18 cellular contexts compared by ENCODE assay signal in the genomic region with DNA sequence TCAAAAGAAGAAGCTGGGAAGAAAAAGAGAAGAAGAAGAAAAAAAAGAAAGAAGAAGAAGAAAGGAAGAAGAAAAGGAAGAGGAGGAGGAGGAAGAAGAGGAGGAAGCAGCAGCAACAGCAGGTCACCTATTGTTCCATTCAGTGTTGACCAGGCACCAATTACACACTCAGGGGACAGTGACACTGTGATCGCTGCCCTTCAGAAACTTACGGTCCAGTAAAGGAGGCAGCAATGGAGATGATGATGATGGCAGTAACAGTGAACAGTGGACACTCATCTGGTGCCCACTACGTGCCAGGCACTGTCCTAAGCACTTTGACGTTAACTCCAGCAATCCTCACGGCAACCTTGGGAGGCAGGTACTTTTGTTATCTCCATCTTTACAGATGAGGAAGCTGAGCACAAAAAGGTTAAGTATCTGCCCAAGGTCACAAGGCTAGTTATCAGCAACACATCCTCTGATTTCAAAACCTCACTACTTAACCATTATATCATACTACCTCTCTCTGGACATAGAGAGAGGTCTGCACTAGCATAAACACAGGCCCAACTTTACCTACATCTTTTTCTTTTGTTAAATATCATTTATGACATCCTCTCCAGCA.
DNase-seq lines count a peak whose midpoint lies in the region; ATAC-seq and TF ChIP-seq lines count a peak whose summit lies in the region.
"Had no signal": no experiment of that assay in that cellular context is flagged by ENCODE, and none has a peak within 500 bp of the region (broad histone marks: within the 10 kb centered on the region; RNA-seq: fewer than 3 reads in every experiment).

No MANE protein-coding gene starts in this region.

- H3K27me3 ChIP-seq in colonic mucosa (no peaks in the 10 kb centered on the region), neural progenitor cell (no peaks in the 10 kb centered on the region)

- H3K4me1 Mint-ChIP-seq in type B pancreatic cell (ENCODE audit: unreplicated experiment) (peaks cover 24% of the 10 kb centered on the region), neural progenitor cell (peaks cover 42% of the 10 kb centered on the region)

- H3K79me2 ChIP-seq in neural progenitor cell (ENCODE audit: low read depth) = no peaks in the 10 kb centered on the region

- intact Hi-C loops in colonic mucosa (cut with DNase I) (no loop called here), mucosa of descending colon (cut with DNase I, micrococcal nuclease) (no loop called here)

- H3K4me3 Mint-ChIP-seq in type B pancreatic cell (no peak overlapping the region), neural progenitor cell (no peak overlapping the region)

- TF ChIP-seq CTCF in colonic mucosa (IDR thresholded peaks at IDR 0.05) (no peak), mucosa of descending colon (IDR thresholded peaks at IDR 0.05) (no peak), type B pancreatic cell (conservative IDR thresholded peaks at IDR 0.05) (no peak), neural progenitor cell (IDR thresholded peaks at IDR 0.05) (no peak)

- H3K4me3 ChIP-seq in colonic mucosa (no peak overlapping the region), mucosa of descending colon (no peak overlapping the region), neural progenitor cell (no peak overlapping the region)

- no peak overlapping the region for H2AFZ ChIP-seq in neural progenitor cell (replicated peaks)

- no peaks in the 10 kb centered on the region for H4K20me1 ChIP-seq in neural progenitor cell (ENCODE audit: low read depth)

- H3K27me3 Mint-ChIP-seq in type B pancreatic cell = no peaks in the 10 kb centered on the region
- peaks cover 5% of the 10 kb centered on the region for H3K27me3 Mint-ChIP-seq in neural progenitor cell (ENCODE audit: insufficient read depth, low read depth)

- H3K9ac ChIP-seq in colonic mucosa (ENCODE audit: low read depth in 2 of 2, low read length in 2 of 2) = peak overlapping the region in 1 of 2 donors; percentile 14
- H3K9ac ChIP-seq in neural progenitor cell = no peak overlapping the region

- H3F3A ChIP-seq in neural progenitor cell (ENCODE audit: low read depth) = no peaks in the 10 kb centered on the region

- no peaks in the 10 kb centered on the region for H3K36me3 Mint-ChIP-seq in activated naive CD4-positive, alpha-beta T cell treated with anti-CD3 and anti-CD28 coated beads, Interleukin-2, amount 50 U/mL, for 72 hours
- H3K36me3 Mint-ChIP-seq in type B pancreatic cell (peaks cover 6% of the 10 kb centered on the region), neural progenitor cell (peaks cover 7% of the 10 kb centered on the region)

- H3K36me3 ChIP-seq in colonic mucosa (no peaks in the 10 kb centered on the region), mucosa of descending colon (ENCODE audit: low read depth) (no peaks in the 10 kb centered on the region), neural progenitor cell (no peaks in the 10 kb centered on the region)

- no peaks in the 10 kb centered on the region for H3K9me3 Mint-ChIP-seq in activated naive CD4-positive, alpha-beta T cell treated with anti-CD3 and anti-CD28 coated beads, Interleukin-2, amount 50 U/mL, for 72 hours
- H3K9me3 Mint-ChIP-seq in type B pancreatic cell (no peaks in the 10 kb centered on the region), neural progenitor cell (no peaks in the 10 kb centered on the region)

- H3K27ac ChIP-seq in colonic mucosa (peak overlapping the region; percentile 10), neural progenitor cell (no peak overlapping the region)
- H3K27ac ChIP-seq: C4-2B had no signal

- H3K9me3 ChIP-seq in colonic mucosa = no peaks in the 10 kb centered on the region
- H3K9me3 ChIP-seq in mucosa of descending colon = no peaks in the 10 kb centered on the region
- no peaks in the 10 kb centered on the region for H3K9me3 ChIP-seq in neural progenitor cell (ENCODE audit: low read depth)

- H3K27ac Mint-ChIP-seq in activated naive CD4-positive, alpha-beta T cell treated with anti-CD3 and anti-CD28 coated beads, Interleukin-2, amount 50 U/mL, for 72 hours = peak overlapping the region; percentile 7 to 39
- H3K27ac Mint-ChIP-seq in type B pancreatic cell = peak overlapping the region; percentile 39
- no peak overlapping the region for H3K27ac Mint-ChIP-seq in neural progenitor cell

- H3K4me2 ChIP-seq in neural progenitor cell = no peak overlapping the region

- DNase-seq in activated naive CD4-positive, alpha-beta T cell treated with anti-CD3 and anti-CD28 coated beads, Interleukin-2, amount 50 U/mL, for 72 hours (ENCODE audit: low spot score in 2 of 2) = no peak
- no peak for DNase-seq in activated naive CD4-positive, alpha-beta T cell treated with anti-CD3 and anti-CD28 coated beads, Interleukin-2, amount 50 U/mL, for 16 hours
- DNase-seq in colonic mucosa (no peak), mucosa of descending colon (no peak), type B pancreatic cell (ENCODE audit: extremely low spot score, unreplicated experiment) (no peak), neural progenitor cell (ENCODE audit: low spot score) (no peak), NCI-H82 (lab: John Stamatoyannopoulos, UW) (no peak)
- DNase-seq: COR-L47, DMS153, Kasumi-1, NCI-H1105 treated with DMSO at 0.1 percent for 48 hours, NCI-H1694 treated with DMSO at 0.1 percent for 48 hours, NCI-H2107, NCI-H2227 treated with DMSO at 0.1 percent for 48 hours, NCI-H524, SHP77 treated with DMSO at 0.1 percent for 48 hours had no signal

- peaks cover 8% of the 10 kb centered on the region for H3K4me1 ChIP-seq in colonic mucosa
- H3K4me1 ChIP-seq in mucosa of descending colon (ENCODE audit: low read depth) = peaks cover 32% of the 10 kb centered on the region
- no peaks in the 10 kb centered on the region for H3K4me1 ChIP-seq in neural progenitor cell

- ATAC-seq in activated naive CD4-positive, alpha-beta T cell treated with anti-CD3 and anti-CD28 coated beads, Interleukin-2, amount 50 U/mL, for 72 hours = no peak
- peak; percentile 11 for ATAC-seq in mucosa of descending colon
- no peak for ATAC-seq in GM19467 (IDR thresholded peaks at IDR 0.05; ENCODE audit: unreplicated experiment)
